Comparison of ENCODE assay signal across 8 cellular contexts in genomic region chr1:26378088-26378878, GRCh38. TPM values are rescaled to one million over a fixed set of nuclear protein-coding genes. Genes with fewer than 3 reads are reported as not detected.
DNase-seq lines count a peak whose midpoint lies in the region; ATAC-seq and TF ChIP-seq lines count a peak whose summit lies in the region.

No MANE protein-coding gene starts in this region.

- ATAC-seq in GM21367 (IDR thresholded peaks at IDR 0.05; ENCODE audit: unreplicated experiment) = peak; percentile 72

- H3K4me1 Mint-ChIP-seq in Calu3 (ENCODE audit: low read depth, unreplicated experiment) (peaks cover 11% of the 10 kb centered on the region), progenitor cell of endocrine pancreas (ENCODE audit: low read depth) (no peaks in the 10 kb centered on the region)

- no peak for TF ChIP-seq POLR2A in spleen (IDR thresholded peaks at IDR 0.05)

- CTCF ChIA-PET in Calu3 (lab: Charles Lee) = interaction anchor here (1.0 to 1.1 kb wide), 2 partner anchors 14 to 39 kb away, joined by 4 to 6 read pairs; no protein-coding TSS in a partner anchor

- H3K36me3 ChIP-seq in Loucy (ENCODE audit: insufficient read depth, low read length) (no peaks in the 10 kb centered on the region), spleen (no peaks in the 10 kb centered on the region)

- 0 out of 2 replicates have a peak overlapping the region, but pooled peaks have one; percentile 10 for H2AFZ ChIP-seq in Loucy (ENCODE audit: low read length)

- H3K9me3 Mint-ChIP-seq in Calu3 (ENCODE audit: low read depth, unreplicated experiment) = no peaks in the 10 kb centered on the region
- no peaks in the 10 kb centered on the region for H3K9me3 Mint-ChIP-seq in progenitor cell of endocrine pancreas (ENCODE audit: low read depth)

- H3K27ac Mint-ChIP-seq in Calu3 (ENCODE audit: unreplicated experiment) (no peak overlapping the region), progenitor cell of endocrine pancreas (no peak overlapping the region)

- H3K36me3 Mint-ChIP-seq in Calu3 (ENCODE audit: insufficient read depth, unreplicated experiment) = no peaks in the 10 kb centered on the region
- H3K36me3 Mint-ChIP-seq in progenitor cell of endocrine pancreas (ENCODE audit: insufficient read depth) = no peaks in the 10 kb centered on the region

- no peaks in the 10 kb centered on the region for H3K9me2 ChIP-seq in Loucy (replicated peaks; ENCODE audit: low read depth, low read length)

- H3K4me1 ChIP-seq in Loucy (ENCODE audit: insufficient read depth, low read length, poor library complexity, severe bottlenecking) = peaks cover 58% of the 10 kb centered on the region
- H3K4me1 ChIP-seq in spleen = peaks cover 0 to 49% (median 35%) of the 10 kb centered on the region in 6 donors

- no TSS peak for BruUV-seq in Calu3 (replicated peaks; lab: Mats Ljungman, UMichigan)

- H3K9me3 ChIP-seq in Loucy (ENCODE audit: insufficient read depth, low read depth, low read length) = no peaks in the 10 kb centered on the region
- H3K9me3 ChIP-seq in spleen = no peaks in the 10 kb centered on the region

- H3K27me3 ChIP-seq in Loucy (ENCODE audit: insufficient read depth, low read length, poor library complexity, severe bottlenecking) (no peaks in the 10 kb centered on the region), spleen (replicated peaks in 1 of 7) (peaks cover 0 to 24% (median 0%) of the 10 kb centered on the region in 7 donors)

- no peaks in the 10 kb centered on the region for H3K79me2 ChIP-seq in Loucy (ENCODE audit: insufficient read depth, low read length)

- H3K4me3 ChIP-seq in Loucy (ENCODE audit: low read length, poor library complexity, severe bottlenecking) (peak overlapping the region; percentile 54), epithelial cell of proximal tubule (ENCODE audit: low read depth, low read length) (no peak overlapping the region), spleen (no peak overlapping the region)

- H3K27me3 Mint-ChIP-seq in Calu3 (ENCODE audit: unreplicated experiment) (peaks cover 15% of the 10 kb centered on the region), progenitor cell of endocrine pancreas (peaks cover 11% of the 10 kb centered on the region)

- peak overlapping the region; percentile 75 for H3K4me2 ChIP-seq in Loucy (ENCODE audit: low read depth, low read length, poor library complexity, severe bottlenecking)

- peaks cover 13% of the 10 kb centered on the region for H3F3A ChIP-seq in Loucy (ENCODE audit: low read depth)

- 0 to 21% (median 17%) methylated on average over 5 of the region's 5 CpGs for WGBS in spleen, 5 donors

- H3K9ac ChIP-seq in Loucy (ENCODE audit: low read depth, low read length, poor library complexity, severe bottlenecking) = peak overlapping the region; percentile 49

- intact Hi-C loops in spleen (cut with DNase I; ENCODE audit: low total_unique reads) = no loop called here
- intact Hi-C loops in Calu3 (cut with micrococcal nuclease; ENCODE audit: unreplicated experiment) = no loop called here

- in situ Hi-C loops in ACHN (cut with HindIII; ENCODE audit: low pct_ligation_motif_present, low pct_unique_long_range_greater_than_20kb, low sequenced_read_pairs) = no loop called here

- peak; percentile 63 for DNase-seq in ACHN
- peak; percentile 55 to 64 for DNase-seq in activated CD4-positive, alpha-beta T cell treated with anti-CD3 and anti-CD28 coated beads, Interleukin-2, amount 50 U/mL, for 48 hours
- DNase-seq in epithelial cell of proximal tubule (ENCODE audit: low read depth) = peak; percentile 60
- DNase-seq in spleen = peak; percentile 86
- no peak for DNase-seq in Calu3
- no peak for DNase-seq in progenitor cell of endocrine pancreas (ENCODE audit: low spot score, unreplicated experiment)

- H4K20me1 ChIP-seq in Loucy (ENCODE audit: insufficient read depth, low read length, poor library complexity, severe bottlenecking) = no peaks in the 10 kb centered on the region

- H3K27ac ChIP-seq in spleen = peak overlapping the region in 6 of 8 donors; percentile 17 to 79 (median 51)

- TF ChIP-seq CTCF in Loucy (conservative IDR thresholded peaks at IDR 0.05; ENCODE audit: low read length) = no peak
- no peak for TF ChIP-seq CTCF in epithelial cell of proximal tubule (conservative IDR thresholded peaks at IDR 0.05; ENCODE audit: low read depth, low read length)
- TF ChIP-seq CTCF in spleen (IDR thresholded peaks at IDR 0.05 in 8 of 11, conservative IDR thresholded peaks at IDR 0.05 in 3 of 11) = no peak
- TF ChIP-seq CTCF in Calu3 (IDR thresholded peaks at IDR 0.05; ENCODE audit: unreplicated experiment) = no peak
- TF ChIP-seq CTCF in progenitor cell of endocrine pancreas (IDR thresholded peaks at IDR 0.05; ENCODE audit: unreplicated experiment) = no peak

- H3K4me3 Mint-ChIP-seq in Calu3 (ENCODE audit: low read depth, unreplicated experiment) (no peak overlapping the region), progenitor cell of endocrine pancreas (ENCODE audit: low read depth) (no peak overlapping the region)

RNA-seq across cellular contexts. Expression of gene ZNF683, which starts 5.7 kb away (rescaled TPM):
- total RNA-seq in epithelial cell of proximal tubule (not detected in 2 replicates), spleen (under 1 TPM in 5 of 7 donors, not detected in 2; 0.17 to 0.74 (median 0.49) TPM), Calu3 (2022) (not detected in 2 replicates), progenitor cell of endocrine pancreas (not detected in 2 replicates)
- 1 to 10 TPM in 1 of 3 donors, under 1 TPM in 2; 0.38 to 1.5 (median 0.83) TPM for polyA plus RNA-seq in spleen

RNA-seq across cellular contexts. Expression of gene CRYBG2, which starts 24.4 kb away (rescaled TPM):
- total RNA-seq in epithelial cell of proximal tubule (2.8 and 9.3 TPM in 2 replicates), spleen (1 to 10 TPM in 1 of 7 donors, under 1 TPM in 1, not detected in 5; 0.87 to 1.1 TPM), Calu3 (2022) (6.4 and 17.6 TPM in 2 replicates), progenitor cell of endocrine pancreas (13.8 and 19.3 TPM in 2 replicates)
- 1 to 10 TPM; 1.2 to 3.4 (median 1.5) TPM for polyA plus RNA-seq in spleen

RNA-seq across cellular contexts. Expression of gene LIN28A, which starts 32.3 kb away (rescaled TPM):
- not detected in 2 replicates for total RNA-seq in epithelial cell of proximal tubule
- total RNA-seq in spleen = not detected
- polyA plus RNA-seq in spleen = not detected
- not detected in 2 replicates for total RNA-seq in Calu3 (2022)
- 80.2 and 87.8 TPM in 2 replicates for total RNA-seq in progenitor cell of endocrine pancreas

RNA-seq across cellular contexts. Expression of gene DHDDS, which starts 53.8 kb away (rescaled TPM):
- total RNA-seq in epithelial cell of proximal tubule (28.4 and 47.9 TPM in 2 replicates), spleen (10 to 100 TPM; 30.1 to 48.8 (median 35.7) TPM), Calu3 (2022) (32.8 and 42.8 TPM in 2 replicates), progenitor cell of endocrine pancreas (44.4 and 51.5 TPM in 2 replicates)
- 10 to 100 TPM; 11.1 to 17.1 (median 16.5) TPM for polyA plus RNA-seq in spleen

Comparison
In these comparisons a context has a peak if more than half of its experiments do, and no peak if none do; other contexts are left out.
1. DNase-seq: peak in ACHN (single experiment), activated CD4-positive, alpha-beta T cell treated with anti-CD3 and anti-CD28 coated beads, Interleukin-2, amount 50 U/mL, for 48 hours (2 of 2), epithelial cell of proximal tubule (single experiment) and spleen (single experiment); none in Calu3 (single experiment) and progenitor cell of endocrine pancreas (single experiment).
2. RNA of gene LIN28A, which starts 32.3 kb away (total RNA-seq): 80.2 to 87.8 TPM in progenitor cell of endocrine pancreas; not detected in Calu3, not detected in epithelial cell of proximal tubule and not detected in spleen; every median in the first group is over 10 times any median in the second.